In the genomic region with DNA sequence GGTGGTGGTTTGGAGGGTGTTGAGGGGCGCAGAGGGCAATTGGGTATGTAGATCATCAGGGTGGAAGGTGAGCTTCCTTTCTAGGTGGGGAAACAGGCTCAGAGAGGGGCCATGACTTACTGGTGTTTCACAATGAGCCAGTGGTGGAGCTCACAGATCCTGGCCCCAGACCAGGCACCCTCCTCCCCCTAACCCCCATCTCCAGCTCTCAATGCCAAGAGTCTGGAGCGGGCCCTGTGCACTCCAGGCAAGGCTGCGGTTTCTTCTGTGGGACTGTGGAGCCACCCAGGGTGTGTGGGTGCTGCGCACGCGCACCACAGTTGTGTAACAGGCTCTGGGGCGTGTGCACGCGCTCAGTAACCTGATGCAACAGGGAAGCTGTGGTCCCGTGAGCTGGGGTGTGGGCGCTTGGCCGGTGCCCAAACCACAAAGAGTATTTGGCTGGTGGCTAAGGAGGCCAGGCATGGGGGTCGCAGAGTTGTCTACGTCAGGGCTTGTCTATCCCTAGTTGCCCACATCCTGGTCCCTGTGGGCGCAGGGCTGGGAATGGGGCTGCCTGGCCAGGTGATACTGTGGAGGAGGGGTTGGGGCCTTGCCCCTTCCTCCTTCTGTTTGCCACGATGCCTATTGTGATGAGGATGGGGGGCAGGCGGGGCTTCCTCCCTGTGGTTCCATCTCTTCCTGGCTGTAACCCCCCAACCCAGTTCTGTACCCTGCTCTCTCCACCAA, we compare ENCODE assay signal across 1 cellular context.
A peak's percentile ranks its signal among the peaks of the same experiment; 100 is the strongest.
TF ChIP-seq lines count a peak whose summit lies in the region.

No MANE protein-coding gene starts in this region.

TF ChIP-seq in K562, 482 proteins besides CTCF, POLR2A, EP300 and RAD21 (continued from another document and continues in another):
- TF ChIP-seq, protein P1, sequence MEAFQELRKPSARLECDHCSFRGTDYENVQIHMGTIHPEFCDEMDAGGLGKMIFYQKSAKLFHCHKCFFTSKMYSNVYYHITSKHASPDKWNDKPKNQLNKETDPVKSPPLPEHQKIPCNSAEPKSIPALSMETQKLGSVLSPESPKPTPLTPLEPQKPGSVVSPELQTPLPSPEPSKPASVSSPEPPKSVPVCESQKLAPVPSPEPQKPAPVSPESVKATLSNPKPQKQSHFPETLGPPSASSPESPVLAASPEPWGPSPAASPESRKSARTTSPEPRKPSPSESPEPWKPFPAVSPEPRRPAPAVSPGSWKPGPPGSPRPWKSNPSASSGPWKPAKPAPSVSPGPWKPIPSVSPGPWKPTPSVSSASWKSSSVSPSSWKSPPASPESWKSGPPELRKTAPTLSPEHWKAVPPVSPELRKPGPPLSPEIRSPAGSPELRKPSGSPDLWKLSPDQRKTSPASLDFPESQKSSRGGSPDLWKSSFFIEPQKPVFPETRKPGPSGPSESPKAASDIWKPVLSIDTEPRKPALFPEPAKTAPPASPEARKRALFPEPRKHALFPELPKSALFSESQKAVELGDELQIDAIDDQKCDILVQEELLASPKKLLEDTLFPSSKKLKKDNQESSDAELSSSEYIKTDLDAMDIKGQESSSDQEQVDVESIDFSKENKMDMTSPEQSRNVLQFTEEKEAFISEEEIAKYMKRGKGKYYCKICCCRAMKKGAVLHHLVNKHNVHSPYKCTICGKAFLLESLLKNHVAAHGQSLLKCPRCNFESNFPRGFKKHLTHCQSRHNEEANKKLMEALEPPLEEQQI (IDR thresholded peaks at IDR 0.05), result no peak
- peak; percentile 62; the same call in 1 of the 2 replicates for TF ChIP-seq RAD51 (IDR thresholded peaks at IDR 0.05; ENCODE audit: borderline replicate concordance, low read depth)
- TF ChIP-seq MECOM (CRISPR knock-in tag; IDR thresholded peaks at IDR 0.05), result peak; percentile 75
- no peak for TF ChIP-seq ESRRB (CRISPR knock-in tag; IDR thresholded peaks at IDR 0.05; ENCODE audit: borderline replicate concordance)
- TF ChIP-seq CBFB (CRISPR knock-in tag; IDR thresholded peaks at IDR 0.05), result peak; percentile 100
- TF ChIP-seq CBX2 (IDR thresholded peaks at IDR 0.05; ENCODE audit: insufficient read depth, low read length, poor library complexity, severe bottlenecking), result no peak
- TF ChIP-seq KLF6 (CRISPR knock-in tag; IDR thresholded peaks at IDR 0.05; ENCODE audit: borderline replicate concordance), result peak; percentile 93; the same call in 1 of the 2 replicates
- no peak for TF ChIP-seq NFATC3 (IDR thresholded peaks at IDR 0.05)
- peak; percentile 91 for TF ChIP-seq ZNF766 (CRISPR knock-in tag; conservative IDR thresholded peaks at IDR 0.05)
- TF ChIP-seq CEBPB (tag; IDR thresholded peaks at IDR 0.05), result peak; percentile 100
- TF ChIP-seq, protein P2, sequence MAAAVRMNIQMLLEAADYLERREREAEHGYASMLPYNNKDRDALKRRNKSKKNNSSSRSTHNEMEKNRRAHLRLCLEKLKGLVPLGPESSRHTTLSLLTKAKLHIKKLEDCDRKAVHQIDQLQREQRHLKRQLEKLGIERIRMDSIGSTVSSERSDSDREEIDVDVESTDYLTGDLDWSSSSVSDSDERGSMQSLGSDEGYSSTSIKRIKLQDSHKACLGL (CRISPR knock-in tag; IDR thresholded peaks at IDR 0.05; ENCODE audit: borderline replicate concordance, poor library complexity, severe bottlenecking), result no peak
- no peak for TF ChIP-seq THRAP3 (IDR thresholded peaks at IDR 0.05; ENCODE audit: borderline replicate concordance)
- no peak for TF ChIP-seq CAMTA2 (CRISPR knock-in tag; conservative IDR thresholded peaks at IDR 0.05)
- no peak for TF ChIP-seq MAFK (IDR thresholded peaks at IDR 0.05; ENCODE audit: low read length)
- TF ChIP-seq, protein P3, sequence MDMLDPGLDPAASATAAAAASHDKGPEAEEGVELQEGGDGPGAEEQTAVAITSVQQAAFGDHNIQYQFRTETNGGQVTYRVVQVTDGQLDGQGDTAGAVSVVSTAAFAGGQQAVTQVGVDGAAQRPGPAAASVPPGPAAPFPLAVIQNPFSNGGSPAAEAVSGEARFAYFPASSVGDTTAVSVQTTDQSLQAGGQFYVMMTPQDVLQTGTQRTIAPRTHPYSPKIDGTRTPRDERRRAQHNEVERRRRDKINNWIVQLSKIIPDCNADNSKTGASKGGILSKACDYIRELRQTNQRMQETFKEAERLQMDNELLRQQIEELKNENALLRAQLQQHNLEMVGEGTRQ (CRISPR knock-in tag; IDR thresholded peaks at IDR 0.05), result peak; percentile 46; the same call in 1 of the 2 replicates
- TF ChIP-seq, protein P4, sequence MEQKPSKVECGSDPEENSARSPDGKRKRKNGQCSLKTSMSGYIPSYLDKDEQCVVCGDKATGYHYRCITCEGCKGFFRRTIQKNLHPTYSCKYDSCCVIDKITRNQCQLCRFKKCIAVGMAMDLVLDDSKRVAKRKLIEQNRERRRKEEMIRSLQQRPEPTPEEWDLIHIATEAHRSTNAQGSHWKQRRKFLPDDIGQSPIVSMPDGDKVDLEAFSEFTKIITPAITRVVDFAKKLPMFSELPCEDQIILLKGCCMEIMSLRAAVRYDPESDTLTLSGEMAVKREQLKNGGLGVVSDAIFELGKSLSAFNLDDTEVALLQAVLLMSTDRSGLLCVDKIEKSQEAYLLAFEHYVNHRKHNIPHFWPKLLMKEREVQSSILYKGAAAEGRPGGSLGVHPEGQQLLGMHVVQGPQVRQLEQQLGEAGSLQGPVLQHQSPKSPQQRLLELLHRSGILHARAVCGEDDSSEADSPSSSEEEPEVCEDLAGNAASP (IDR thresholded peaks at IDR 0.05), result no peak
- TF ChIP-seq ZNF75A (CRISPR knock-in tag; IDR thresholded peaks at IDR 0.05), result no peak
- no peak for TF ChIP-seq ZKSCAN1 (IDR thresholded peaks at IDR 0.05; ENCODE audit: low read depth, low read length)
- TF ChIP-seq NR2C2 (CRISPR knock-in tag; IDR thresholded peaks at IDR 0.05), result no peak
- peak; percentile 51; the same call in 1 of the 2 replicates for TF ChIP-seq NR2C2 (tag; IDR thresholded peaks at IDR 0.05)
- TF ChIP-seq, protein P5, sequence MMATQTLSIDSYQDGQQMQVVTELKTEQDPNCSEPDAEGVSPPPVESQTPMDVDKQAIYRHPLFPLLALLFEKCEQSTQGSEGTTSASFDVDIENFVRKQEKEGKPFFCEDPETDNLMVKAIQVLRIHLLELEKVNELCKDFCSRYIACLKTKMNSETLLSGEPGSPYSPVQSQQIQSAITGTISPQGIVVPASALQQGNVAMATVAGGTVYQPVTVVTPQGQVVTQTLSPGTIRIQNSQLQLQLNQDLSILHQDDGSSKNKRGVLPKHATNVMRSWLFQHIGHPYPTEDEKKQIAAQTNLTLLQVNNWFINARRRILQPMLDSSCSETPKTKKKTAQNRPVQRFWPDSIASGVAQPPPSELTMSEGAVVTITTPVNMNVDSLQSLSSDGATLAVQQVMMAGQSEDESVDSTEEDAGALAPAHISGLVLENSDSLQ (IDR thresholded peaks at IDR 0.05), result peak; percentile 24; the same call in 1 of the 2 replicates
- peak; percentile 96 for TF ChIP-seq CTBP1 (IDR thresholded peaks at IDR 0.05; ENCODE audit: borderline replicate concordance)
- peak; percentile 60 for TF ChIP-seq ELF1 (tag; IDR thresholded peaks at IDR 0.05)
- no peak for TF ChIP-seq ZNF133 (CRISPR knock-in tag; IDR thresholded peaks at IDR 0.05)
- TF ChIP-seq, protein P6, sequence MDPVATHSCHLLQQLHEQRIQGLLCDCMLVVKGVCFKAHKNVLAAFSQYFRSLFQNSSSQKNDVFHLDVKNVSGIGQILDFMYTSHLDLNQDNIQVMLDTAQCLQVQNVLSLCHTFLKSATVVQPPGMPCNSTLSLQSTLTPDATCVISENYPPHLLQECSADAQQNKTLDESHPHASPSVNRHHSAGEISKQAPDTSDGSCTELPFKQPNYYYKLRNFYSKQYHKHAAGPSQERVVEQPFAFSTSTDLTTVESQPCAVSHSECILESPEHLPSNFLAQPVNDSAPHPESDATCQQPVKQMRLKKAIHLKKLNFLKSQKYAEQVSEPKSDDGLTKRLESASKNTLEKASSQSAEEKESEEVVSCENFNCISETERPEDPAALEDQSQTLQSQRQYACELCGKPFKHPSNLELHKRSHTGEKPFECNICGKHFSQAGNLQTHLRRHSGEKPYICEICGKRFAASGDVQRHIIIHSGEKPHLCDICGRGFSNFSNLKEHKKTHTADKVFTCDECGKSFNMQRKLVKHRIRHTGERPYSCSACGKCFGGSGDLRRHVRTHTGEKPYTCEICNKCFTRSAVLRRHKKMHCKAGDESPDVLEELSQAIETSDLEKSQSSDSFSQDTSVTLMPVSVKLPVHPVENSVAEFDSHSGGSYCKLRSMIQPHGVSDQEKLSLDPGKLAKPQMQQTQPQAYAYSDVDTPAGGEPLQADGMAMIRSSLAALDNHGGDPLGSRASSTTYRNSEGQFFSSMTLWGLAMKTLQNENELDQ (CRISPR knock-in tag; IDR thresholded peaks at IDR 0.05; ENCODE audit: borderline replicate concordance), result no peak
- no peak for TF ChIP-seq FUS (optimal IDR thresholded peaks at IDR 0.05; ENCODE audit: low read depth, low read length)
- TF ChIP-seq, protein P7, sequence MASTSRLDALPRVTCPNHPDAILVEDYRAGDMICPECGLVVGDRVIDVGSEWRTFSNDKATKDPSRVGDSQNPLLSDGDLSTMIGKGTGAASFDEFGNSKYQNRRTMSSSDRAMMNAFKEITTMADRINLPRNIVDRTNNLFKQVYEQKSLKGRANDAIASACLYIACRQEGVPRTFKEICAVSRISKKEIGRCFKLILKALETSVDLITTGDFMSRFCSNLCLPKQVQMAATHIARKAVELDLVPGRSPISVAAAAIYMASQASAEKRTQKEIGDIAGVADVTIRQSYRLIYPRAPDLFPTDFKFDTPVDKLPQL (IDR thresholded peaks at IDR 0.05; ENCODE audit: extremely low read depth, insufficient read length), result no peak
- TF ChIP-seq, protein P8, sequence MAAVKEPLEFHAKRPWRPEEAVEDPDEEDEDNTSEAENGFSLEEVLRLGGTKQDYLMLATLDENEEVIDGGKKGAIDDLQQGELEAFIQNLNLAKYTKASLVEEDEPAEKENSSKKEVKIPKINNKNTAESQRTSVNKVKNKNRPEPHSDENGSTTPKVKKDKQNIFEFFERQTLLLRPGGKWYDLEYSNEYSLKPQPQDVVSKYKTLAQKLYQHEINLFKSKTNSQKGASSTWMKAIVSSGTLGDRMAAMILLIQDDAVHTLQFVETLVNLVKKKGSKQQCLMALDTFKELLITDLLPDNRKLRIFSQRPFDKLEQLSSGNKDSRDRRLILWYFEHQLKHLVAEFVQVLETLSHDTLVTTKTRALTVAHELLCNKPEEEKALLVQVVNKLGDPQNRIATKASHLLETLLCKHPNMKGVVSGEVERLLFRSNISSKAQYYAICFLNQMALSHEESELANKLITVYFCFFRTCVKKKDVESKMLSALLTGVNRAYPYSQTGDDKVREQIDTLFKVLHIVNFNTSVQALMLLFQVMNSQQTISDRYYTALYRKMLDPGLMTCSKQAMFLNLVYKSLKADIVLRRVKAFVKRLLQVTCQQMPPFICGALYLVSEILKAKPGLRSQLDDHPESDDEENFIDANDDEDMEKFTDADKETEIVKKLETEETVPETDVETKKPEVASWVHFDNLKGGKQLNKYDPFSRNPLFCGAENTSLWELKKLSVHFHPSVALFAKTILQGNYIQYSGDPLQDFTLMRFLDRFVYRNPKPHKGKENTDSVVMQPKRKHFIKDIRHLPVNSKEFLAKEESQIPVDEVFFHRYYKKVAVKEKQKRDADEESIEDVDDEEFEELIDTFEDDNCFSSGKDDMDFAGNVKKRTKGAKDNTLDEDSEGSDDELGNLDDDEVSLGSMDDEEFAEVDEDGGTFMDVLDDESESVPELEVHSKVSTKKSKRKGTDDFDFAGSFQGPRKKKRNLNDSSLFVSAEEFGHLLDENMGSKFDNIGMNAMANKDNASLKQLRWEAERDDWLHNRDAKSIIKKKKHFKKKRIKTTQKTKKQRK (IDR thresholded peaks at IDR 0.05; ENCODE audit: borderline replicate concordance, low read depth, low read length), result no peak
- peak; percentile 87 to 90 for TF ChIP-seq MAZ (CRISPR knock-in tag; conservative IDR thresholded peaks at IDR 0.05 in 1 of 2, IDR thresholded peaks at IDR 0.05 in 1 of 2)
- TF ChIP-seq HLTF (IDR thresholded peaks at IDR 0.05), result no peak
- no peak for TF ChIP-seq PCBP2 (IDR thresholded peaks at IDR 0.05; ENCODE audit: low read depth, low read length, poor library complexity, severe bottlenecking)
- no peak for TF ChIP-seq PCBP1 (IDR thresholded peaks at IDR 0.05; ENCODE audit: low read depth, low read length, poor library complexity, severe bottlenecking)
- TF ChIP-seq SAP30 (IDR thresholded peaks at IDR 0.05; ENCODE audit: borderline replicate concordance, insufficient read depth, low read depth, low read length, poor library complexity, severe bottlenecking), result no peak
- no peak for TF ChIP-seq SPI1 (IDR thresholded peaks at IDR 0.05; ENCODE audit: borderline replicate concordance, low read depth, low read length)
- peak; percentile 48; the same call in 1 of the 2 replicates for TF ChIP-seq KLF13 (tag; IDR thresholded peaks at IDR 0.05; ENCODE audit: borderline replicate concordance, low read depth)
- TF ChIP-seq COPS2 (conservative IDR thresholded peaks at IDR 0.05), result no peak
- TF ChIP-seq BHLHE40 (IDR thresholded peaks at IDR 0.05; ENCODE audit: low read length), result peak; percentile 100
- no peak for TF ChIP-seq ILK (tag; IDR thresholded peaks at IDR 0.05; ENCODE audit: borderline replicate concordance, low read depth)
- TF ChIP-seq EGR1 (conservative IDR thresholded peaks at IDR 0.05), result peak; percentile 91
- no peak for TF ChIP-seq MAFG (tag; conservative IDR thresholded peaks at IDR 0.05)
- TF ChIP-seq STAT5A (IDR thresholded peaks at IDR 0.05; ENCODE audit: borderline replicate concordance, low read length), result peak; percentile 42; the same call in 1 of the 2 replicates
- TF ChIP-seq, protein P9, sequence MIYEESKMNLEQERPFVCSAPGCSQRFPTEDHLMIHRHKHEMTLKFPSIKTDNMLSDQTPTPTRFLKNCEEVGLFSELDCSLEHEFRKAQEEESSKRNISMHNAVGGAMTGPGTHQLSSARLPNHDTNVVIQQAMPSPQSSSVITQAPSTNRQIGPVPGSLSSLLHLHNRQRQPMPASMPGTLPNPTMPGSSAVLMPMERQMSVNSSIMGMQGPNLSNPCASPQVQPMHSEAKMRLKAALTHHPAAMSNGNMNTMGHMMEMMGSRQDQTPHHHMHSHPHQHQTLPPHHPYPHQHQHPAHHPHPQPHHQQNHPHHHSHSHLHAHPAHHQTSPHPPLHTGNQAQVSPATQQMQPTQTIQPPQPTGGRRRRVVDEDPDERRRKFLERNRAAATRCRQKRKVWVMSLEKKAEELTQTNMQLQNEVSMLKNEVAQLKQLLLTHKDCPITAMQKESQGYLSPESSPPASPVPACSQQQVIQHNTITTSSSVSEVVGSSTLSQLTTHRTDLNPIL (CRISPR knock-in tag; IDR thresholded peaks at IDR 0.05), result no peak
- TF ChIP-seq, protein P10, sequence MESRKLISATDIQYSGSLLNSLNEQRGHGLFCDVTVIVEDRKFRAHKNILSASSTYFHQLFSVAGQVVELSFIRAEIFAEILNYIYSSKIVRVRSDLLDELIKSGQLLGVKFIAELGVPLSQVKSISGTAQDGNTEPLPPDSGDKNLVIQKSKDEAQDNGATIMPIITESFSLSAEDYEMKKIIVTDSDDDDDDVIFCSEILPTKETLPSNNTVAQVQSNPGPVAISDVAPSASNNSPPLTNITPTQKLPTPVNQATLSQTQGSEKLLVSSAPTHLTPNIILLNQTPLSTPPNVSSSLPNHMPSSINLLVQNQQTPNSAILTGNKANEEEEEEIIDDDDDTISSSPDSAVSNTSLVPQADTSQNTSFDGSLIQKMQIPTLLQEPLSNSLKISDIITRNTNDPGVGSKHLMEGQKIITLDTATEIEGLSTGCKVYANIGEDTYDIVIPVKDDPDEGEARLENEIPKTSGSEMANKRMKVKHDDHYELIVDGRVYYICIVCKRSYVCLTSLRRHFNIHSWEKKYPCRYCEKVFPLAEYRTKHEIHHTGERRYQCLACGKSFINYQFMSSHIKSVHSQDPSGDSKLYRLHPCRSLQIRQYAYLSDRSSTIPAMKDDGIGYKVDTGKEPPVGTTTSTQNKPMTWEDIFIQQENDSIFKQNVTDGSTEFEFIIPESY (CRISPR knock-in tag; IDR thresholded peaks at IDR 0.05), result no peak
- TF ChIP-seq FOXA3 (CRISPR knock-in tag; conservative IDR thresholded peaks at IDR 0.05 in 1 of 2, IDR thresholded peaks at IDR 0.05 in 1 of 2), result peak; percentile 42 to 92; a peak in 3 of 4 replicates
- TF ChIP-seq GATA2 (CRISPR knock-in tag; IDR thresholded peaks at IDR 0.05), result no peak
- TF ChIP-seq MXI1 (IDR thresholded peaks at IDR 0.05; ENCODE audit: low read depth, low read length), result 0 out of 2 replicates have a peak, but pooled peaks have one; percentile 37
